In the genomic region with DNA sequence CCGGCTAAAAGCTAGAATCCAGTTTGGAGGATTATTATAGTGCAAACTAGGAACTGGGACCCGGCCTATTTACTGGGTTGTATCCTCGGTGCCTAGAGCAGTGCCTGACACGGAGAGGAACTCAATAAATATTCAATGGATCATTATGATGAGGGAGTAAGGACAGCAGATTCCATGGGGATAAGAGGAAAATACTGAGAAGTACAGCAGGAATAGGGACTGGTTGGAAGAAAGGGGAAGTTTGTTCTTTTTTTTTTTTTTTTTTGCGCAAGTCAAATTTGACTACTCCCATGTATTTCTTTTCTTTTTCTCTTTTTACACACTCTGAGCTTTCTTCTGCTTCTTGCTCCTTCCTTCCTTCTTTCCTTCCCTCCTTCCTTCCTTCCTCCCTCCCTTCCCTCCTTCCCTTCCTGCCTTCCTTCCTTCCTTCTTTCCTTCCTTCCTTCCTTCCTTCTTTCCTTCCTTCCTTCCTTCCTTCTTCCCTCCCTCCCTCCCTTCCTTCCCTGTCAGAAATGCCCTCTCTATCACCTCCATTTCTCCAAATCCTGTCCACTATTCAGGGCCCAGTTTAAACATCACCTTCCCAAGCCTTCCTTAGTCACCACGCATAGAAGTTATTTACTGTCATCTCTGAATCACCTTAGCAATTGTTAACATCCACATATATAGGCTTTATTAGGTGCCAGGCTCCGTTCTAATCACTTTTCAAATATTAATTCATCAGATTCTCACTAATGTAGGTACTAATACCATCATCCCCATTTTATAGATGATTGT, we compare ENCODE assay signal across 1 cellular context.
TF ChIP-seq lines count a peak whose summit lies in the region.

No MANE protein-coding gene starts in this region.

TF ChIP-seq in IMR-90, 13 proteins besides CTCF, POLR2A, EP300 and RAD21:
- no peak for TF ChIP-seq RCOR1 (IDR thresholded peaks at IDR 0.05; ENCODE audit: insufficient replicate concordance, low read length)
- TF ChIP-seq CEBPB (IDR thresholded peaks at IDR 0.05; ENCODE audit: low read depth, low read length), result no peak
- no peak for TF ChIP-seq RFX5 (IDR thresholded peaks at IDR 0.05; ENCODE audit: low read depth, low read length)
- no peak for TF ChIP-seq MAFK (IDR thresholded peaks at IDR 0.05; ENCODE audit: low read depth, low read length)
- no peak for TF ChIP-seq NFE2L2 (IDR thresholded peaks at IDR 0.05; ENCODE audit: low read depth, low read length)
- TF ChIP-seq, protein P1, sequence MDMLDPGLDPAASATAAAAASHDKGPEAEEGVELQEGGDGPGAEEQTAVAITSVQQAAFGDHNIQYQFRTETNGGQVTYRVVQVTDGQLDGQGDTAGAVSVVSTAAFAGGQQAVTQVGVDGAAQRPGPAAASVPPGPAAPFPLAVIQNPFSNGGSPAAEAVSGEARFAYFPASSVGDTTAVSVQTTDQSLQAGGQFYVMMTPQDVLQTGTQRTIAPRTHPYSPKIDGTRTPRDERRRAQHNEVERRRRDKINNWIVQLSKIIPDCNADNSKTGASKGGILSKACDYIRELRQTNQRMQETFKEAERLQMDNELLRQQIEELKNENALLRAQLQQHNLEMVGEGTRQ (IDR thresholded peaks at IDR 0.05; ENCODE audit: low read depth, low read length), result no peak
- TF ChIP-seq FOS (IDR thresholded peaks at IDR 0.05; ENCODE audit: low read depth, low read length), result no peak
- TF ChIP-seq CHD1 (IDR thresholded peaks at IDR 0.05; ENCODE audit: low read depth, low read length), result no peak
- TF ChIP-seq, protein P2, sequence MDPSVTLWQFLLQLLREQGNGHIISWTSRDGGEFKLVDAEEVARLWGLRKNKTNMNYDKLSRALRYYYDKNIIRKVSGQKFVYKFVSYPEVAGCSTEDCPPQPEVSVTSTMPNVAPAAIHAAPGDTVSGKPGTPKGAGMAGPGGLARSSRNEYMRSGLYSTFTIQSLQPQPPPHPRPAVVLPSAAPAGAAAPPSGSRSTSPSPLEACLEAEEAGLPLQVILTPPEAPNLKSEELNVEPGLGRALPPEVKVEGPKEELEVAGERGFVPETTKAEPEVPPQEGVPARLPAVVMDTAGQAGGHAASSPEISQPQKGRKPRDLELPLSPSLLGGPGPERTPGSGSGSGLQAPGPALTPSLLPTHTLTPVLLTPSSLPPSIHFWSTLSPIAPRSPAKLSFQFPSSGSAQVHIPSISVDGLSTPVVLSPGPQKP (IDR thresholded peaks at IDR 0.05; ENCODE audit: borderline replicate concordance, low read depth, low read length), result no peak
- no peak for TF ChIP-seq MAZ (IDR thresholded peaks at IDR 0.05; ENCODE audit: borderline replicate concordance, low read depth, low read length)
- TF ChIP-seq MXI1 (IDR thresholded peaks at IDR 0.05; ENCODE audit: borderline replicate concordance, low read depth, low read length), result no peak
